Comparison of ENCODE assay signal across 21 cellular contexts in genomic region chr7:55044318-55044717, GRCh38. TPM values are rescaled to one million over a fixed set of nuclear protein-coding genes. Genes with fewer than 3 reads are reported as not detected.
DNase-seq lines count a peak whose midpoint lies in the region; TF ChIP-seq lines count a peak whose summit lies in the region.
"Had no signal": no experiment of that assay in that cellular context is flagged by ENCODE, and none has a peak within 500 bp of the region (broad histone marks: within the 10 kb centered on the region; RNA-seq: fewer than 3 reads in every experiment).

No MANE protein-coding gene starts in this region.

- H3K27ac Mint-ChIP-seq in mesothelial cell of epicardium, result peak overlapping the region; percentile 39
- H3K27ac Mint-ChIP-seq in activated naive CD8-positive, alpha-beta T cell treated with anti-CD3 and anti-CD28 coated beads for 36 hours, result no peak overlapping the region
- H3K27ac Mint-ChIP-seq: activated naive CD8-positive, alpha-beta T cell treated with anti-CD3 and anti-CD28 coated beads, Interleukin-2, amount 10 ng/mL, durations not matched to agents 7 days and 5 days; memory B cell had no signal

- POLR2A ChIA-PET in AG04450 (lab: Yijun Ruan, JAX), result interaction anchor here (1.8 kb wide), 1 partner anchor 43 kb away, joined by 7 read pairs; no protein-coding TSS in a partner anchor

- no peak for TF ChIP-seq CTCF in AG04450 (IDR thresholded peaks at IDR 0.05; ENCODE audit: low read depth, low read length)
- TF ChIP-seq CTCF in coronary artery (IDR thresholded peaks at IDR 0.05), result no peak
- no peak for TF ChIP-seq CTCF in mesothelial cell of epicardium (IDR thresholded peaks at IDR 0.05; ENCODE audit: unreplicated experiment)

- peaks cover 24% of the 10 kb centered on the region for H3K4me1 Mint-ChIP-seq in mesothelial cell of epicardium
- H3K4me1 Mint-ChIP-seq in activated naive CD8-positive, alpha-beta T cell treated with anti-CD3 and anti-CD28 coated beads for 36 hours, result no peaks in the 10 kb centered on the region
- H3K4me1 Mint-ChIP-seq: activated naive CD8-positive, alpha-beta T cell treated with anti-CD3 and anti-CD28 coated beads, Interleukin-2, amount 10 ng/mL, durations not matched to agents 7 days and 5 days; memory B cell; neural crest cell had no signal

- DNase-seq in AG04450 (ENCODE audit: low read depth, low spot score) (no peak), coronary artery (ENCODE audit: low spot score) (no peak), mesothelial cell of epicardium (ENCODE audit: low spot score in 2 of 2, unreplicated experiment in 2 of 2) (no peak), NCI-H1048 (lab: John Stamatoyannopoulos, UW) (no peak), glomerular visceral epithelial cell (ENCODE audit: extremely low spot score) (no peak), SKM-1 (lab: John Stamatoyannopoulos, UW; ENCODE audit: unreplicated experiment) (no peak)
- no peak for DNase-seq in activated naive CD8-positive, alpha-beta T cell treated with anti-CD3 and anti-CD28 coated beads for 36 hours
- DNase-seq: activated CD4-positive, CD25-positive, alpha-beta regulatory T cell; activated naive CD8-positive, alpha-beta T cell treated with anti-CD3 and anti-CD28 coated beads, Interleukin-2, amount 10 ng/mL, durations not matched to agents 7 days and 5 days; heart right ventricle; NCI-H1105; NCI-H69; T-helper 9 cell had no signal

- peaks cover 24 to 47% (median 41%) of the 10 kb centered on the region in 3 donors for H3K4me1 ChIP-seq in skeletal muscle tissue (ENCODE audit: control insufficient read depth in 3 of 3, insufficient read depth in 3 of 3, low read length in 3 of 3)
- H3K4me1 ChIP-seq: BLaER1 treated with 17β-estradiol and CSF1 and Interleukin-3, amounts not matched to agents 10 nM and 100 nM had no signal

- H3K9me3 ChIP-seq in AG04450 (ENCODE audit: control insufficient read depth, insufficient read depth, low read length) (no peaks in the 10 kb centered on the region), skeletal muscle tissue (ENCODE audit: control insufficient read depth in 3 of 3, low read length in 3 of 3) (no peaks in the 10 kb centered on the region)
- H3K9me3 ChIP-seq: A549; BLaER1 treated with 17β-estradiol and CSF1 and Interleukin-3, amounts not matched to agents 10 nM and 100 nM; heart right ventricle had no signal

- H3K9me3 Mint-ChIP-seq in mesothelial cell of epicardium, result no peaks in the 10 kb centered on the region
- H3K9me3 Mint-ChIP-seq in activated naive CD8-positive, alpha-beta T cell treated with anti-CD3 and anti-CD28 coated beads for 36 hours, result no peaks in the 10 kb centered on the region
- H3K9me3 Mint-ChIP-seq: activated naive CD8-positive, alpha-beta T cell treated with anti-CD3 and anti-CD28 coated beads, Interleukin-2, amount 10 ng/mL, durations not matched to agents 7 days and 5 days; memory B cell; neural crest cell had no signal

- H3K36me3 Mint-ChIP-seq in mesothelial cell of epicardium, result no peaks in the 10 kb centered on the region
- H3K36me3 Mint-ChIP-seq in activated naive CD8-positive, alpha-beta T cell treated with anti-CD3 and anti-CD28 coated beads for 36 hours, result no peaks in the 10 kb centered on the region
- H3K36me3 Mint-ChIP-seq: activated naive CD8-positive, alpha-beta T cell treated with anti-CD3 and anti-CD28 coated beads, Interleukin-2, amount 10 ng/mL, durations not matched to agents 7 days and 5 days; memory B cell had no signal

- no peaks in the 10 kb centered on the region for H3K27me3 Mint-ChIP-seq in mesothelial cell of epicardium (ENCODE audit: low read depth)
- H3K27me3 Mint-ChIP-seq in activated naive CD8-positive, alpha-beta T cell treated with anti-CD3 and anti-CD28 coated beads for 36 hours, result peaks cover 5% of the 10 kb centered on the region

- H3K4me3 Mint-ChIP-seq in mesothelial cell of epicardium, result no peak overlapping the region
- no peak overlapping the region for H3K4me3 Mint-ChIP-seq in activated naive CD8-positive, alpha-beta T cell treated with anti-CD3 and anti-CD28 coated beads for 36 hours
- H3K4me3 Mint-ChIP-seq: activated naive CD8-positive, alpha-beta T cell treated with anti-CD3 and anti-CD28 coated beads, Interleukin-2, amount 10 ng/mL, durations not matched to agents 7 days and 5 days; memory B cell; neural crest cell had no signal

- H3K27ac ChIP-seq in AG04450 (ENCODE audit: low read depth, low read length) (peak overlapping the region; percentile 22), coronary artery (peak overlapping the region; percentile 53 to 76), skeletal muscle tissue (ENCODE audit: low read depth, low read length) (peak overlapping the region; percentile 76)
- H3K27ac ChIP-seq: BLaER1 treated with 17β-estradiol and CSF1 and Interleukin-3, amounts not matched to agents 10 nM and 100 nM; heart right ventricle; KMS-11; SK-N-MC had no signal

- H3K4me3 ChIP-seq in AG04450 (ENCODE audit: low read depth, low read length) (no peak overlapping the region), coronary artery (no peak overlapping the region), skeletal muscle tissue (ENCODE audit: low read length in 3 of 3) (peak overlapping the region in 1 of 3 donors; percentile 2)
- H3K4me3 ChIP-seq: A549; BLaER1 treated with 17β-estradiol and CSF1 and Interleukin-3, amounts not matched to agents 10 nM and 100 nM; heart right ventricle; SK-N-MC had no signal

- H3K27me3 ChIP-seq in AG04450 (ENCODE audit: control insufficient read depth, insufficient read depth, low read length), result no peaks in the 10 kb centered on the region
- no peaks in the 10 kb centered on the region for H3K27me3 ChIP-seq in skeletal muscle tissue (ENCODE audit: control insufficient read depth in 3 of 3, insufficient read depth in 3 of 3, low read length in 3 of 3)
- H3K27me3 ChIP-seq: heart right ventricle had no signal

- peak overlapping the region; percentile 1 to 47 (median 9) for H3K9ac ChIP-seq in skeletal muscle tissue (ENCODE audit: low read depth in 1 of 3, low read length in 3 of 3)
- H3K9ac ChIP-seq: BLaER1 treated with 17β-estradiol and CSF1 and Interleukin-3, amounts not matched to agents 10 nM and 100 nM; KMS-11 had no signal

- CTCF ChIA-PET in AG04450 (lab: Charles Lee), result interaction anchor here (0.9 to 2.5 kb wide), 3 partner anchors 211 to 371 kb away, joined by 3 to 13 read pairs (median 4); no protein-coding TSS in a partner anchor

- no peaks in the 10 kb centered on the region for H3K36me3 ChIP-seq in skeletal muscle tissue (ENCODE audit: control insufficient read depth in 3 of 3, insufficient read depth in 3 of 3, low read length in 3 of 3)
- H3K36me3 ChIP-seq: BLaER1 treated with 17β-estradiol and CSF1 and Interleukin-3, amounts not matched to agents 10 nM and 100 nM; heart right ventricle had no signal

RNA-seq across cellular contexts. Expression of gene EGFR, which starts 25.5 kb away (rescaled TPM):
- 59.0 and 62.6 TPM in 2 replicates for polyA plus RNA-seq in AG04450 (2011; rRNA removed)
- 153 and 159 TPM in 2 replicates for polyA minus RNA-seq in AG04450 (2011; rRNA and poly(A)+ RNA removed)
- total RNA-seq in mesothelial cell of epicardium (16.3 to 19.4 TPM (median 18.6 TPM) in 3 replicates), skeletal muscle tissue (17.7 TPM)
- total RNA-seq in activated naive CD8-positive, alpha-beta T cell treated with anti-CD3 and anti-CD28 coated beads for 36 hours, result not detected
- total RNA-seq: activated CD8-positive, alpha-beta memory T cell treated with anti-CD3 and anti-CD28 coated beads for 36 hours; activated naive CD8-positive, alpha-beta T cell treated with anti-CD3 and anti-CD28 coated beads, Interleukin-2, amount 10 ng/mL, durations not matched to agents 7 days and 5 days had no signal

Comparison
In these comparisons a context has a peak if more than half of its experiments do, and no peak if none do; other contexts are left out.
1. H3K27ac ChIP-seq: peak in every context shown above with its lines; median percentile 76 in skeletal muscle tissue; 64 in coronary artery; 22 in AG04450.
2. RNA of gene EGFR, which starts 25.5 kb away (total RNA-seq): 16.3 to 19.4 TPM in mesothelial cell of epicardium and 17.7 TPM in skeletal muscle tissue (single experiment); not detected in activated naive CD8-positive, alpha-beta T cell treated with anti-CD3 and anti-CD28 coated beads for 36 hours; every median in the first group is over 10 times any median in the second.